ENCODE assay signal across 1 cellular context in genomic region chr3:155870945-155871745, GRCh38.
TF ChIP-seq lines count a peak whose summit lies in the region.

No MANE protein-coding gene starts in this region.

TF ChIP-seq in SK-N-SH treated with all-trans-retinoic acid at 6 μM for 48 hours, 23 proteins besides CTCF, POLR2A, EP300 and RAD21 (continued from another document):
- TF ChIP-seq CREB5 (CRISPR knock-in tag; IDR thresholded peaks at IDR 0.05; ENCODE audit: low read depth) (no peak), ZC3H10 (CRISPR knock-in tag; IDR thresholded peaks at IDR 0.05) (no peak), RARB (CRISPR knock-in tag; IDR thresholded peaks at IDR 0.05) (no peak), BACH2 (CRISPR knock-in tag; IDR thresholded peaks at IDR 0.05; ENCODE audit: borderline replicate concordance) (no peak), TCF4 (CRISPR knock-in tag; IDR thresholded peaks at IDR 0.05; ENCODE audit: borderline replicate concordance) (no peak), ZNF70 (CRISPR knock-in tag; IDR thresholded peaks at IDR 0.05) (no peak), PPARA (CRISPR knock-in tag; IDR thresholded peaks at IDR 0.05; ENCODE audit: borderline replicate concordance) (no peak)
TF ChIP-seq in SK-N-SH treated with all-trans-retinoic acid at 6 μM for 48 hours: peak in this region for 0.
